9 cellular contexts compared by ENCODE assay signal in genomic region chr5:173010021-173010420, GRCh38. TPM values are rescaled to one million over a fixed set of nuclear protein-coding genes. Genes with fewer than 3 reads are reported as not detected.
A peak's percentile ranks its signal among the peaks of the same experiment; 100 is the strongest.
DNase-seq lines count a peak whose midpoint lies in the region; ATAC-seq and TF ChIP-seq lines count a peak whose summit lies in the region.
"Had no signal": no experiment of that assay in that cellular context is flagged by ENCODE, and none has a peak within 500 bp of the region (broad histone marks: within the 10 kb centered on the region; RNA-seq: fewer than 3 reads in every experiment).

No MANE protein-coding gene starts in this region.

- no peaks in the 10 kb centered on the region for H3K27me3 Mint-ChIP-seq in type B pancreatic cell

- no peaks in the 10 kb centered on the region for H3K9me3 Mint-ChIP-seq in type B pancreatic cell

- H3K4me1 Mint-ChIP-seq in type B pancreatic cell (ENCODE audit: unreplicated experiment): peaks cover 19% of the 10 kb centered on the region

- no peak for TF ChIP-seq CTCF in type B pancreatic cell (conservative IDR thresholded peaks at IDR 0.05)

- DNase-seq in activated naive CD4-positive, alpha-beta T cell treated with Interleukin-2 at 50 U/mL for 16 hours: peak; percentile 35
- no peak for DNase-seq in activated naive CD4-positive, alpha-beta T cell (lab: John Stamatoyannopoulos, UW)
- DNase-seq in activated T-cell treated with anti-CD3 and anti-CD28 coated beads, Interleukin-2, amount 50 U/mL, for 48 hours: peak; percentile 31 to 36
- DNase-seq in iris pigment epithelial cell (ENCODE audit: low read depth) (peak; percentile 62), type B pancreatic cell (ENCODE audit: extremely low spot score, unreplicated experiment) (no peak)
- DNase-seq: NCI-H1048 had no signal

- H3K36me3 Mint-ChIP-seq in type B pancreatic cell: peaks cover 12% of the 10 kb centered on the region

- peak overlapping the region; percentile 17 for H3K27ac Mint-ChIP-seq in type B pancreatic cell

- no peak overlapping the region for H3K4me3 Mint-ChIP-seq in type B pancreatic cell

- no peak for ATAC-seq in HG03432 (IDR thresholded peaks at IDR 0.05; ENCODE audit: unreplicated experiment)
- no peak for ATAC-seq in GM21381 (IDR thresholded peaks at IDR 0.05; ENCODE audit: unreplicated experiment)
- no peak for ATAC-seq in GM18519 (IDR thresholded peaks at IDR 0.05; ENCODE audit: low FRiP score, unreplicated experiment)

RNA-seq across cellular contexts. Expression of gene ATP6V0E1, which starts 26.4 kb away (rescaled TPM):
- 141 and 227 TPM in 2 replicates for total RNA-seq in type B pancreatic cell (ENCODE audit: low replicate concordance)

RNA-seq across cellular contexts. Expression of gene CREBRF, which starts 46.1 kb away (rescaled TPM):
- 11.9 and 15.2 TPM in 2 replicates for total RNA-seq in type B pancreatic cell (ENCODE audit: low replicate concordance)

RNA-seq across cellular contexts. Expression of gene RPL26L1, which starts 50.8 kb away (rescaled TPM):
- total RNA-seq in type B pancreatic cell (ENCODE audit: low replicate concordance): 40.4 and 54.2 TPM in 2 replicates

Comparison
In these comparisons a context has a peak if more than half of its experiments do, and no peak if none do; other contexts are left out.
1. DNase-seq: peak in activated naive CD4-positive, alpha-beta T cell treated with Interleukin-2 at 50 U/mL for 16 hours (single experiment), activated T-cell treated with anti-CD3 and anti-CD28 coated beads, Interleukin-2, amount 50 U/mL, for 48 hours (2 of 2) and iris pigment epithelial cell (single experiment); none in activated naive CD4-positive, alpha-beta T cell (0 of 4) and type B pancreatic cell (single experiment).